In the genomic region with DNA sequence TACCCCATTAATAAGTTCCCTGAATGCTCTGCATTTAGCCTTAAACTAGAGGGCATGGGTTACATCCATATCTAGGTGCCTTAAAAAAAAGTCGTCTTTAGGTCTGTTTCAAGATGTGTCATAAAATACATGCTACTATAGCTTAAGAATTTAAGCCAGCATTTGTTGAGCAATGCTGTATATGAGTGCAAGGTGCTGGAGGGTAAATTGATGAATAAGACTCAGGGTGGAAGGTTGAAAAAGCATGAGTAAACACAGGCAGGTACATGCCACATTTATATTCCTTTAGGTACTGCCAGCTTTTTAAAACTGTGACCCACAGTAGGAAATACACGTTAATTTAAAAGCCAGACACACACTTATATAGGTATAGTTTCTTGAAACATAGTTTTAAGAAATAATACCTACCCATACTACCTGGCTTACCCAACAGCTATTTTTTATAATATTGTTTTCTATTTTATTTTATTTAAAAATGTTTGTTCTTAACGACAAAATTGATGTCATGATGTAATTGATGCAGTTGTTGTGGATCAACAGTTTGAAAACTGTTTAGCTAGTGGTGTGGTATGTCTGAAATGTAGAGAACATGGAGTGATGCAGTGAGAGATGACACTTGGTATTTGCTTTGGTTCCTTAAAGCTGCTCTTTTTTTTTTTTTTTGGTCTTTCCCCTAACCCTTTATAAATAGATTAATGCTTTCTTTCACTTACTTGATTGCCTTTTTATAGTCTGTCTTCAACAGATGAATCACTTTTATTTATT, we compare ENCODE assay signal across 16 cellular contexts. TPM values are rescaled to one million over a fixed set of nuclear protein-coding genes. Genes with fewer than 3 reads are reported as not detected.
DNase-seq lines count a peak whose midpoint lies in the region; FAIRE-seq and TF ChIP-seq lines count a peak whose summit lies in the region.
"Had no signal": no experiment of that assay in that cellular context is flagged by ENCODE, and none has a peak within 500 bp of the region (broad histone marks: within the 10 kb centered on the region; RNA-seq: fewer than 3 reads in every experiment).

No MANE protein-coding gene starts in this region.

- peak overlapping the region; percentile 38 for H3K4me2 ChIP-seq in H9 (ENCODE audit: insufficient read depth, insufficient read length, low read length)
- H3K4me2 ChIP-seq in astrocyte (ENCODE audit: low read length) = peak overlapping the region; percentile 23
- no peak overlapping the region for H3K4me2 ChIP-seq in mesenchymal stem cell (ENCODE audit: low read length, poor library complexity, severe bottlenecking)

- H3K4ac ChIP-seq in H9 (ENCODE audit: low read depth, low read length) (no peak overlapping the region), mesenchymal stem cell (ENCODE audit: low read depth in 1 of 2, low read length in 2 of 2) (no peak overlapping the region)

- H3K4me3 Mint-ChIP-seq in H9 = peak overlapping the region; percentile 16 to 62; a peak in 4 of 5 replicates
- H3K4me3 Mint-ChIP-seq in astrocyte (ENCODE audit: unreplicated experiment) = peak overlapping the region; percentile 30
- H3K4me3 Mint-ChIP-seq: activated CD4-positive, alpha-beta memory T cell treated with anti-CD3 and anti-CD28 coated beads, Interleukin-2, amount 10 ng/mL, durations not matched to agents 7 days and 5 days had no signal

- H3K4me3 ChIP-seq in AG10803 (ENCODE audit: low read length) = no peak overlapping the region
- no peak overlapping the region for H3K4me3 ChIP-seq in astrocyte (ENCODE audit: insufficient read depth, low read depth, low read length)
- no peak overlapping the region for H3K4me3 ChIP-seq in mesenchymal stem cell (ENCODE audit: insufficient read depth in 1 of 2, low read depth in 1 of 2, low read length in 2 of 2)
- H3K4me3 ChIP-seq: esophagus squamous epithelium, mucosa of descending colon had no signal

- TF ChIP-seq CTCF in AG10803 (conservative IDR thresholded peaks at IDR 0.05; ENCODE audit: low read length) (no peak), H9 (conservative IDR thresholded peaks at IDR 0.05) (no peak), astrocyte (IDR thresholded peaks at IDR 0.05; ENCODE audit: insufficient read depth, low read depth, low read length) (no peak)

- no peak overlapping the region for H4K8ac ChIP-seq in H9 (replicated peaks; ENCODE audit: insufficient read length, low read depth, low read length)
- H4K8ac ChIP-seq in mesenchymal stem cell (ENCODE audit: low read length) = no peak overlapping the region

- H3K18ac ChIP-seq in H9 (ENCODE audit: insufficient read length, low read depth, low read length) (no peak overlapping the region), mesenchymal stem cell (ENCODE audit: low read depth in 1 of 2, low read length in 2 of 2) (no peak overlapping the region)

- peaks cover 20% of the 10 kb centered on the region for H3K36me3 ChIP-seq in astrocyte (ENCODE audit: insufficient read depth, low read length)
- peaks cover 11 to 31% of the 10 kb centered on the region in 2 experiments for H3K36me3 ChIP-seq in mesenchymal stem cell (ENCODE audit: control insufficient read depth in 1 of 2, insufficient read depth in 2 of 2, low read depth in 1 of 2, low read length in 2 of 2)

- H3K4me1 Mint-ChIP-seq in H9 (peaks cover 31% of the 10 kb centered on the region in 2 experiments), astrocyte (ENCODE audit: low read depth, unreplicated experiment) (peaks cover 22% of the 10 kb centered on the region)

- H2BK120ac ChIP-seq in H9 (ENCODE audit: low read depth, low read length, poor library complexity, severe bottlenecking) = no peak overlapping the region
- no peak overlapping the region for H2BK120ac ChIP-seq in mesenchymal stem cell (ENCODE audit: low read depth, low read length)

- FAIRE-seq in astrocyte (lab: Jason Lieb, UNC) = no peak
- FAIRE-seq in GM19239 (lab: Jason Lieb, UNC) = no peak

- H3K56ac ChIP-seq in H9 (ENCODE audit: insufficient read length, low read depth, low read length) = no peak overlapping the region

- DNase-seq in AG10803 (ENCODE audit: low read depth) (peak; percentile 24), H9 (no peak), astrocyte (ENCODE audit: low read depth) (no peak), mesenchymal stem cell (peak; percentile 9), GM19239 (ENCODE audit: insufficient read length, low spot score) (no peak), cortex of kidney (lab: John Stamatoyannopoulos, UW) (no peak), NCI-H146 (lab: John Stamatoyannopoulos, UW) (no peak), foreskin melanocyte (no peak)
- DNase-seq: activated CD4-positive, alpha-beta memory T cell treated with anti-CD3 and anti-CD28 coated beads, Interleukin-2, amount 10 ng/mL, durations not matched to agents 7 days and 5 days; activated naive CD4-positive, alpha-beta T cell treated with anti-CD3 and anti-CD28 coated beads, Interleukin-2, amount 50 U/mL, for 16 hours; cerebellar nuclear complex; esophagus squamous epithelium; mucosa of descending colon; NCI-H1105; stimulated activated naive CD8-positive, alpha-beta T cell treated with anti-CD3 and anti-CD28 coated beads, Interleukin-15, Interleukin-2, amounts not matched to agents 100 U/mL and 50 U/mL, for 24 hours; T1000 had no signal

- H3K79me2 ChIP-seq in H9 (ENCODE audit: insufficient read depth, low read length) (peaks cover 58% of the 10 kb centered on the region), astrocyte (ENCODE audit: insufficient read depth, low read length) (peaks cover 82% of the 10 kb centered on the region)

- H3K9me3 Mint-ChIP-seq in H9 = no peaks in the 10 kb centered on the region
- H3K9me3 Mint-ChIP-seq in astrocyte (ENCODE audit: unreplicated experiment) = no peaks in the 10 kb centered on the region
- H3K9me3 Mint-ChIP-seq: activated CD4-positive, alpha-beta memory T cell treated with anti-CD3 and anti-CD28 coated beads, Interleukin-2, amount 10 ng/mL, durations not matched to agents 7 days and 5 days had no signal

- H3K27ac Mint-ChIP-seq in H9 (peak overlapping the region in 2 of 3 experiments; percentile 46 to 92; a peak in 3 of 7 replicates), astrocyte (ENCODE audit: unreplicated experiment) (peak overlapping the region; percentile 58)
- H3K27ac Mint-ChIP-seq: activated CD4-positive, alpha-beta memory T cell treated with anti-CD3 and anti-CD28 coated beads, Interleukin-2, amount 10 ng/mL, durations not matched to agents 7 days and 5 days had no signal

- H2AK5ac ChIP-seq in H9 (ENCODE audit: insufficient read length, low read length) (no peak overlapping the region), mesenchymal stem cell (ENCODE audit: low read length, severe bottlenecking) (no peak overlapping the region)

- H4K20me1 ChIP-seq in H9 (ENCODE audit: control insufficient read depth, insufficient read depth, insufficient read length) (no peaks in the 10 kb centered on the region), astrocyte (ENCODE audit: insufficient read depth, low read length) (peaks cover 56% of the 10 kb centered on the region)

- H3K27me3 Mint-ChIP-seq in H9 (ENCODE audit: low read depth) (no peaks in the 10 kb centered on the region), astrocyte (ENCODE audit: low read depth, unreplicated experiment) (no peaks in the 10 kb centered on the region)
- H3K27me3 Mint-ChIP-seq: activated CD4-positive, alpha-beta memory T cell treated with anti-CD3 and anti-CD28 coated beads, Interleukin-2, amount 10 ng/mL, durations not matched to agents 7 days and 5 days had no signal

- H3K14ac ChIP-seq in H9 (ENCODE audit: insufficient read depth, low read length) (no peak overlapping the region), mesenchymal stem cell (ENCODE audit: low read length in 2 of 2) (no peak overlapping the region)

- H3K4me1 ChIP-seq in H9 (ENCODE audit: insufficient read depth, low read length) (no peaks in the 10 kb centered on the region), astrocyte (ENCODE audit: insufficient read depth, low read length) (peaks cover 9% of the 10 kb centered on the region), mesenchymal stem cell (ENCODE audit: control insufficient read depth, insufficient read depth, low read depth, low read length) (peaks cover 2% of the 10 kb centered on the region)

- no peak overlapping the region for H2BK15ac ChIP-seq in H9 (ENCODE audit: low read depth, low read length)
- H2BK15ac ChIP-seq in mesenchymal stem cell (ENCODE audit: low read depth, poor library complexity, severe bottlenecking) = no peak overlapping the region

- H3K27ac ChIP-seq in H9 (ENCODE audit: insufficient read length, low read depth, low read length) (no peak overlapping the region), astrocyte (ENCODE audit: low read depth, low read length) (no peak overlapping the region), mesenchymal stem cell (ENCODE audit: low read length, poor library complexity, severe bottlenecking) (no peak overlapping the region)

- no peak overlapping the region for H4K5ac ChIP-seq in H9 (ENCODE audit: insufficient read length, low read depth, low read length)

- H3K9me3 ChIP-seq in H9 (ENCODE audit: control insufficient read depth, low read depth, low read length) = no peaks in the 10 kb centered on the region
- no peaks in the 10 kb centered on the region for H3K9me3 ChIP-seq in astrocyte (ENCODE audit: insufficient read depth, low read depth, low read length)
- no peaks in the 10 kb centered on the region for H3K9me3 ChIP-seq in mesenchymal stem cell (ENCODE audit: control insufficient read depth, low read length)
- H3K9me3 ChIP-seq: esophagus squamous epithelium, mucosa of descending colon had no signal

- no peak overlapping the region for H2BK20ac ChIP-seq in H9 (ENCODE audit: low read depth, low read length, poor library complexity, severe bottlenecking)

- H4K91ac ChIP-seq in H9 (ENCODE audit: insufficient read length, low read depth, low read length) (no peak overlapping the region), mesenchymal stem cell (ENCODE audit: low read length) (no peak overlapping the region)

- no CpG with 5 or more reads among the region's 3 CpGs for WGBS in H9 (ENCODE audit: extremely low coverage, insufficient read length, low lambda C conversion rate)
- WGBS in mesenchymal stem cell = 75% methylated on average over 1 of the region's 3 CpGs

- H2BK12ac ChIP-seq in H9 (ENCODE audit: insufficient read length, low read depth, low read length) (no peak overlapping the region), mesenchymal stem cell (ENCODE audit: low read length in 2 of 2) (no peak overlapping the region)

- H3K9ac ChIP-seq in H9 (ENCODE audit: extremely low read depth, insufficient read length, low read length) = no peak overlapping the region
- H3K9ac ChIP-seq in astrocyte (ENCODE audit: low read length) = no peak overlapping the region
- H3K9ac ChIP-seq in mesenchymal stem cell (ENCODE audit: low read length) = no peak overlapping the region

- H2BK5ac ChIP-seq in H9 (ENCODE audit: insufficient read length, low read length) (no peak overlapping the region), mesenchymal stem cell (ENCODE audit: low read depth, low read length, poor library complexity, severe bottlenecking) (no peak overlapping the region)

- H2AFZ ChIP-seq in H9 (ENCODE audit: low read length) (no peak overlapping the region), astrocyte (ENCODE audit: low read depth, low read length) (no peak overlapping the region), mesenchymal stem cell (ENCODE audit: low read depth, low read length) (no peak overlapping the region)

- H3K79me1 ChIP-seq in H9 (ENCODE audit: insufficient read depth, low read depth, low read length, poor library complexity, severe bottlenecking) (no peaks in the 10 kb centered on the region), mesenchymal stem cell (replicated peaks; ENCODE audit: low read length, poor library complexity, severe bottlenecking) (no peaks in the 10 kb centered on the region)

- H3K23ac ChIP-seq in H9 (ENCODE audit: insufficient read length, low read depth, low read length) = no peak overlapping the region
- no peak overlapping the region for H3K23ac ChIP-seq in mesenchymal stem cell (ENCODE audit: low read length in 2 of 2)

- H3T11ph ChIP-seq in H9 (ENCODE audit: low read length) = no peak overlapping the region

- H3K36me3 Mint-ChIP-seq in H9 (ENCODE audit: insufficient read depth in 1 of 3, low read depth in 3 of 3) (peaks cover 34 to 47% (median 46%) of the 10 kb centered on the region in 3 experiments), astrocyte (ENCODE audit: low read depth, unreplicated experiment) (peaks cover 3% of the 10 kb centered on the region)

- H3K27me3 ChIP-seq in H9 (ENCODE audit: insufficient read depth, low read length) = no peaks in the 10 kb centered on the region
- H3K27me3 ChIP-seq in astrocyte (ENCODE audit: insufficient read depth, low read length) = no peaks in the 10 kb centered on the region
- no peaks in the 10 kb centered on the region for H3K27me3 ChIP-seq in mesenchymal stem cell (ENCODE audit: control insufficient read depth in 1 of 2, insufficient read depth in 1 of 2, low read length in 2 of 2)
- H3K27me3 ChIP-seq: esophagus squamous epithelium had no signal

- H3K23me2 ChIP-seq in H9 (ENCODE audit: insufficient read length, low read depth, low read length, poor library complexity, severe bottlenecking) = peaks cover 3% of the 10 kb centered on the region

RNA-seq across cellular contexts. Expression of gene HMGCR, which starts 3.9 kb away (rescaled TPM):
- total RNA-seq in H9 (2021) = 158 and 178 TPM in 2 replicates
- 87.3 and 114 TPM in 2 replicates for total RNA-seq in astrocyte
- 97.7 TPM for polyA plus RNA-seq in mesenchymal stem cell (2013, experiment 1 of 2)
- 98.7 TPM for polyA plus RNA-seq in mesenchymal stem cell (2013, experiment 2 of 2)

Comparison
In these comparisons a context has a peak if more than half of its experiments do, and no peak if none do; other contexts are left out.
1. DNase-seq: peak in AG10803 (single experiment) and mesenchymal stem cell (single experiment); none in H9 (single experiment), astrocyte (single experiment), GM19239 (single experiment), cortex of kidney (single experiment), NCI-H146 (single experiment) and foreskin melanocyte (single experiment).